Comparison of ENCODE assay signal across 8 cellular contexts in the genomic region with DNA sequence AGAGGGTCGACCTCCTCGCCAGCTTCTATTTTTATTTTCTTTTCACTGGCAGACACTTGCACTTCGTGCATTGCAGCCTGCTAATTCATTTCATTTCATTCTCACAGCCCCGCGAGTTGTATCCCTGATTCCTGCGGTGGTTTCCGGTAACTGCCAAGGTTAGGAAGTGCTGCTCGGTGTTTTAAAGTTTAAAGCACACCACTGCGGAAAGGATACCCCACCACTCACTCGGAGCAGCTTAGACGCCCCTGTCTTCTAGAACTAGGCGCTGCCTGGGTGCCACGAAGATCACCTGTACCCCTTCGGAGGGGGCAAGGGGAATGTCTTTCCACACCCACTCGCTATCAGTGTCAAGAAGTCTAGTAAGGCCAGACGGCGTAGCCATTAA. TPM values are rescaled to one million over a fixed set of nuclear protein-coding genes. Genes with fewer than 3 reads are reported as not detected.
DNase-seq lines count a peak whose midpoint lies in the region; ATAC-seq and TF ChIP-seq lines count a peak whose summit lies in the region.

No MANE protein-coding gene starts in this region.

- H3K4me3 ChIP-seq in duodenal mucosa (ENCODE audit: low read depth in 1 of 2, low read length in 2 of 2), result peak overlapping the region; percentile 75 to 93
- peak overlapping the region; percentile 96 for H3K4me3 ChIP-seq in mucosa of stomach (ENCODE audit: low read length)

- peak overlapping the region; percentile 95 for H3K4me3 Mint-ChIP-seq in type B pancreatic cell

- H3K9me3 ChIP-seq in duodenal mucosa (ENCODE audit: control insufficient read depth in 1 of 2, low read length in 2 of 2), result no peaks in the 10 kb centered on the region
- no peaks in the 10 kb centered on the region for H3K9me3 ChIP-seq in mucosa of stomach (ENCODE audit: control insufficient read depth, low read length)

- H3K27me3 Mint-ChIP-seq in type B pancreatic cell, result peaks cover 6% of the 10 kb centered on the region

- peaks cover 3% of the 10 kb centered on the region for H3K36me3 Mint-ChIP-seq in type B pancreatic cell

- ATAC-seq in HG03175 (IDR thresholded peaks at IDR 0.05; ENCODE audit: unreplicated experiment) (peak; percentile 3), GM18519 (IDR thresholded peaks at IDR 0.05; ENCODE audit: low FRiP score, unreplicated experiment) (no peak)

- no peaks in the 10 kb centered on the region for H3K9me3 Mint-ChIP-seq in type B pancreatic cell

- H3K4me1 ChIP-seq in duodenal mucosa (ENCODE audit: control insufficient read depth in 1 of 2, insufficient read depth in 2 of 2, low read length in 2 of 2), result peaks cover 6 to 10% of the 10 kb centered on the region in 2 donors
- H3K4me1 ChIP-seq in mucosa of stomach (ENCODE audit: control insufficient read depth, insufficient read depth, low read length), result peaks cover 5% of the 10 kb centered on the region

- peak overlapping the region; percentile 42 for H3K27ac ChIP-seq in duodenal mucosa (ENCODE audit: low read depth, low read length)

- H3K9ac ChIP-seq in duodenal mucosa (ENCODE audit: low read depth in 1 of 2, low read length in 2 of 2) (peak overlapping the region; percentile 79 to 81), mucosa of stomach (ENCODE audit: low read length) (peak overlapping the region; percentile 90)

- TF ChIP-seq CTCF in type B pancreatic cell (conservative IDR thresholded peaks at IDR 0.05), result no peak

- H3K36me3 ChIP-seq in duodenal mucosa (ENCODE audit: control insufficient read depth in 1 of 2, insufficient read depth in 2 of 2, low read length in 2 of 2), result peaks cover 5 to 11% of the 10 kb centered on the region in 2 donors
- H3K36me3 ChIP-seq in mucosa of stomach (ENCODE audit: control insufficient read depth, insufficient read depth, low read length), result no peaks in the 10 kb centered on the region

- peaks cover 18% of the 10 kb centered on the region for H3K4me1 Mint-ChIP-seq in type B pancreatic cell (ENCODE audit: unreplicated experiment)

- peak overlapping the region; percentile 81 for H3K27ac Mint-ChIP-seq in type B pancreatic cell

- no peaks in the 10 kb centered on the region for H3K27me3 ChIP-seq in duodenal mucosa (ENCODE audit: control insufficient read depth in 1 of 2, insufficient read depth in 2 of 2, low read length in 2 of 2)
- no peaks in the 10 kb centered on the region for H3K27me3 ChIP-seq in mucosa of stomach (ENCODE audit: control insufficient read depth, insufficient read depth, low read length)

- peak; percentile 22 for DNase-seq in NOMO-1 treated with DMSO at 0.1 percent for 48 hours (lab: John Stamatoyannopoulos, UW; ENCODE audit: unreplicated experiment)
- no peak for DNase-seq in NOMO-1 treated with dmso at 0.1 percent for 144 hours (lab: John Stamatoyannopoulos, UW; ENCODE audit: unreplicated experiment)
- DNase-seq in T-helper 9 cell, result peak; percentile 6
- no peak for DNase-seq in type B pancreatic cell (ENCODE audit: extremely low spot score, unreplicated experiment)

RNA-seq across cellular contexts. Expression of a gene that starts 0.5 kb away (rescaled TPM):
- total RNA-seq in type B pancreatic cell (ENCODE audit: low replicate concordance), result 21.7 and 26.1 TPM in 2 replicates

RNA-seq across cellular contexts. Expression of a gene that starts 40.2 kb away (rescaled TPM):
- total RNA-seq in type B pancreatic cell (ENCODE audit: low replicate concordance), result 16.7 and 17.9 TPM in 2 replicates

Comparison
In these comparisons a context has a peak if more than half of its experiments do, and no peak if none do; other contexts are left out.
1. DNase-seq: peak in NOMO-1 treated with DMSO at 0.1 percent for 48 hours (single experiment) and T-helper 9 cell (single experiment); none in NOMO-1 treated with dmso at 0.1 percent for 144 hours (single experiment) and type B pancreatic cell (single experiment).